1 cellular context compared by ENCODE assay signal in the genomic region with DNA sequence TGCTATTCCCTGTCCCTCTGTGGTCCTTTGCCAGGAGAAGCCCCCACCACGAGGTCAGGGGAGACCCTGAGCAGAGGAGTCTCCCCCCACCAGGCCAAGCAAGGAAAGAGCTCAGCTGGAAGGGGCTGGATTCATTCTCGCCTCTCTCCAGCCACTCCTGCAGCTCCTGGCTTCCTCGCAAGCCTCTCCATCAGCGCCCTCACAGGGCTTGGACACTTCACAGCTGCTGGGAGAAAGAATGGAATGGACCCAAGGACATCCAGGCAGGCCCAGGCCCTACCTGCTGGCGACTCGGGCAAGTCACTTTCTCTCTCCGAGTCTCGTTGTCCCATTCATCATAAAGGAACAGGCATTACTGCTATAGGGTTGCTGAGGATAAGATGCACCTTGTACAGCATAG.
TF ChIP-seq lines count a peak whose summit lies in the region.

No MANE protein-coding gene starts in this region.

TF ChIP-seq in neural cell, 6 proteins besides CTCF, POLR2A, EP300 and RAD21 (continued from another document):
- TF ChIP-seq, protein P1, sequence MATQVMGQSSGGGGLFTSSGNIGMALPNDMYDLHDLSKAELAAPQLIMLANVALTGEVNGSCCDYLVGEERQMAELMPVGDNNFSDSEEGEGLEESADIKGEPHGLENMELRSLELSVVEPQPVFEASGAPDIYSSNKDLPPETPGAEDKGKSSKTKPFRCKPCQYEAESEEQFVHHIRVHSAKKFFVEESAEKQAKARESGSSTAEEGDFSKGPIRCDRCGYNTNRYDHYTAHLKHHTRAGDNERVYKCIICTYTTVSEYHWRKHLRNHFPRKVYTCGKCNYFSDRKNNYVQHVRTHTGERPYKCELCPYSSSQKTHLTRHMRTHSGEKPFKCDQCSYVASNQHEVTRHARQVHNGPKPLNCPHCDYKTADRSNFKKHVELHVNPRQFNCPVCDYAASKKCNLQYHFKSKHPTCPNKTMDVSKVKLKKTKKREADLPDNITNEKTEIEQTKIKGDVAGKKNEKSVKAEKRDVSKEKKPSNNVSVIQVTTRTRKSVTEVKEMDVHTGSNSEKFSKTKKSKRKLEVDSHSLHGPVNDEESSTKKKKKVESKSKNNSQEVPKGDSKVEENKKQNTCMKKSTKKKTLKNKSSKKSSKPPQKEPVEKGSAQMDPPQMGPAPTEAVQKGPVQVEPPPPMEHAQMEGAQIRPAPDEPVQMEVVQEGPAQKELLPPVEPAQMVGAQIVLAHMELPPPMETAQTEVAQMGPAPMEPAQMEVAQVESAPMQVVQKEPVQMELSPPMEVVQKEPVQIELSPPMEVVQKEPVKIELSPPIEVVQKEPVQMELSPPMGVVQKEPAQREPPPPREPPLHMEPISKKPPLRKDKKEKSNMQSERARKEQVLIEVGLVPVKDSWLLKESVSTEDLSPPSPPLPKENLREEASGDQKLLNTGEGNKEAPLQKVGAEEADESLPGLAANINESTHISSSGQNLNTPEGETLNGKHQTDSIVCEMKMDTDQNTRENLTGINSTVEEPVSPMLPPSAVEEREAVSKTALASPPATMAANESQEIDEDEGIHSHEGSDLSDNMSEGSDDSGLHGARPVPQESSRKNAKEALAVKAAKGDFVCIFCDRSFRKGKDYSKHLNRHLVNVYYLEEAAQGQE (IDR thresholded peaks at IDR 0.05; ENCODE audit: borderline replicate concordance) = no peak
- TF ChIP-seq POLR2AphosphoS5 (IDR thresholded peaks at IDR 0.05) (no peak), EZH2 (IDR thresholded peaks at IDR 0.05; ENCODE audit: borderline replicate concordance, insufficient read depth, low read length, poor library complexity, severe bottlenecking) (no peak), SMC3 (conservative IDR thresholded peaks at IDR 0.05; ENCODE audit: poor library complexity) (no peak)
